In genomic region chr11:67420147-67420645, GRCh38 we compare ENCODE assay signal across 8 cellular contexts. TPM values are rescaled to one million over a fixed set of nuclear protein-coding genes. Genes with fewer than 3 reads are reported as not detected.
A peak's percentile ranks its signal among the peaks of the same experiment; 100 is the strongest.
DNase-seq lines count a peak whose midpoint lies in the region; ATAC-seq, FAIRE-seq and TF ChIP-seq lines count a peak whose summit lies in the region.

No MANE protein-coding gene starts in this region.

- H3K9me3 Mint-ChIP-seq in T-helper 1 cell treated with Interleukin-12 subunit alpha and Interleukin-12 subunit beta and Interleukin-4 antibody, amounts not matched to agents 30 μg/mL and 1 μg/mL, for 36 hours: no peaks in the 10 kb centered on the region
- H3K9me3 Mint-ChIP-seq in activated naive CD8-positive, alpha-beta T cell treated with anti-CD3 and anti-CD28 coated beads, Interleukin-2, amount 50 U/mL, for 24 hours: no peaks in the 10 kb centered on the region

- CTCF ChIA-PET in HepG2 (lab: Yijun Ruan, JAX; ENCODE audit: low intra/inter-chr PET ratio, low total read pairs): no interaction called here

- no peak for TF ChIP-seq RAD21 in HepG2 (CRISPR knock-in tag; IDR thresholded peaks at IDR 0.05)

- intact Hi-C loops in HepG2 (cut with micrococcal nuclease; ENCODE audit: unreplicated experiment): no loop called here

- no peak overlapping the region for H3K27ac Mint-ChIP-seq in T-helper 1 cell treated with Interleukin-12 subunit alpha and Interleukin-12 subunit beta and Interleukin-4 antibody, amounts not matched to agents 30 μg/mL and 1 μg/mL, for 36 hours
- peak overlapping the region; percentile 89 for H3K27ac Mint-ChIP-seq in activated naive CD8-positive, alpha-beta T cell treated with anti-CD3 and anti-CD28 coated beads, Interleukin-2, amount 50 U/mL, for 24 hours

- H2AFZ ChIP-seq in HepG2 (ENCODE audit: low read length): no peak overlapping the region

- H3K79me2 ChIP-seq in HepG2 (ENCODE audit: insufficient read depth, low read length): no peaks in the 10 kb centered on the region

- TF ChIP-seq CTCF in HepG2 (CRISPR knock-in tag; IDR thresholded peaks at IDR 0.05) (no peak), suprapubic skin (IDR thresholded peaks at IDR 0.05) (no peak), foreskin keratinocyte (conservative IDR thresholded peaks at IDR 0.05) (no peak)

- peaks cover 13% of the 10 kb centered on the region for H3K4me1 Mint-ChIP-seq in T-helper 1 cell treated with Interleukin-12 subunit alpha and Interleukin-12 subunit beta and Interleukin-4 antibody, amounts not matched to agents 30 μg/mL and 1 μg/mL, for 36 hours (ENCODE audit: low read depth)
- peaks cover 46% of the 10 kb centered on the region for H3K4me1 Mint-ChIP-seq in activated naive CD8-positive, alpha-beta T cell treated with anti-CD3 and anti-CD28 coated beads, Interleukin-2, amount 50 U/mL, for 24 hours

- H3K27ac ChIP-seq in HepG2 (ENCODE audit: extremely low read length, insufficient read depth, low read length) (no peak overlapping the region), suprapubic skin (peak overlapping the region; percentile 94), foreskin keratinocyte (no peak overlapping the region)

- ATAC-seq in activated naive CD8-positive, alpha-beta T cell treated with anti-CD3 and anti-CD28 coated beads, Interleukin-2, amount 50 U/mL, for 24 hours: no peak
- no peak for ATAC-seq in HepG2
- ATAC-seq in HG03135 (IDR thresholded peaks at IDR 0.05; ENCODE audit: unreplicated experiment): no peak
- no peak for ATAC-seq in foreskin keratinocyte

- H3K4me1 ChIP-seq in HepG2 (ENCODE audit: insufficient read depth, low read length) (peaks cover 67% of the 10 kb centered on the region), suprapubic skin (peaks cover 66% of the 10 kb centered on the region), foreskin keratinocyte (peaks cover 4% of the 10 kb centered on the region)

- TF ChIP-seq POLR2A in HepG2 (IDR thresholded peaks at IDR 0.05; ENCODE audit: insufficient read depth in 1 of 2, low read depth in 2 of 2, low read length in 2 of 2) (no peak), suprapubic skin (IDR thresholded peaks at IDR 0.05) (no peak)

- peak overlapping the region; percentile 80 for H3K4me2 ChIP-seq in HepG2 (ENCODE audit: low read depth, low read length)

- in situ Hi-C loops in HepG2 (cut with HindIII; ENCODE audit: extremely low pct_ligation_motif_present, low pct_unique_long_range_greater_than_20kb): no loop called here

- peak overlapping the region; percentile 57 for H3K9ac ChIP-seq in HepG2 (ENCODE audit: insufficient read depth, low read depth, low read length)

- H3K36me3 ChIP-seq in HepG2 (replicated peaks in 1 of 2; ENCODE audit: control insufficient read depth in 1 of 2, insufficient read depth in 2 of 2, low read length in 2 of 2) (no peaks in the 10 kb centered on the region), suprapubic skin (no peaks in the 10 kb centered on the region)

- TF ChIP-seq EP300 in HepG2 (IDR thresholded peaks at IDR 0.05; ENCODE audit: low read depth in 2 of 2, low read length in 2 of 2): no peak
- TF ChIP-seq EP300 in HepG2 (CRISPR knock-in tag; IDR thresholded peaks at IDR 0.05; ENCODE audit: borderline replicate concordance): no peak
- TF ChIP-seq EP300 in suprapubic skin (IDR thresholded peaks at IDR 0.05): no peak

- DNase-seq in T-helper 1 cell: no peak
- DNase-seq in activated naive CD8-positive, alpha-beta T cell treated with anti-CD3 and anti-CD28 coated beads, Interleukin-2, amount 50 U/mL, for 24 hours: peak; percentile 16
- DNase-seq in HepG2 (ENCODE audit: low spot score): no peak
- no peak for DNase-seq in suprapubic skin (ENCODE audit: low spot score in 2 of 2)
- DNase-seq in hippocampal formation (lab: John Stamatoyannopoulos, UW): no peak
- no peak for DNase-seq in foreskin keratinocyte

- H3K4me3 ChIP-seq in HepG2 (replicated peaks in 1 of 3; ENCODE audit: insufficient read depth in 1 of 3, low read depth in 2 of 3, low read length in 3 of 3): peak overlapping the region in 2 of 3 experiments; percentile 53 to 70; a peak in 5 of 6 replicates
- H3K4me3 ChIP-seq in suprapubic skin: peak overlapping the region; percentile 87

- peaks cover 5 to 38% of the 10 kb centered on the region in 2 experiments; a peak in 4 of 5 replicates for H3K27me3 ChIP-seq in HepG2 (ENCODE audit: control insufficient read depth in 1 of 2, insufficient read depth in 2 of 2, low read length in 2 of 2)
- H3K27me3 ChIP-seq in suprapubic skin: no peaks in the 10 kb centered on the region
- H3K27me3 ChIP-seq in foreskin keratinocyte: peaks cover 14% of the 10 kb centered on the region

- H3K27me3 Mint-ChIP-seq in T-helper 1 cell treated with Interleukin-12 subunit alpha and Interleukin-12 subunit beta and Interleukin-4 antibody, amounts not matched to agents 30 μg/mL and 1 μg/mL, for 36 hours (ENCODE audit: low read depth): peaks cover 15% of the 10 kb centered on the region
- no peaks in the 10 kb centered on the region for H3K27me3 Mint-ChIP-seq in activated naive CD8-positive, alpha-beta T cell treated with anti-CD3 and anti-CD28 coated beads, Interleukin-2, amount 50 U/mL, for 24 hours

- BruUV-seq in HepG2 (replicated peaks; lab: Mats Ljungman, UMichigan): no TSS peak

- no peaks in the 10 kb centered on the region for H3K36me3 Mint-ChIP-seq in T-helper 1 cell treated with Interleukin-12 subunit alpha and Interleukin-12 subunit beta and Interleukin-4 antibody, amounts not matched to agents 30 μg/mL and 1 μg/mL, for 36 hours (ENCODE audit: low read depth)
- H3K36me3 Mint-ChIP-seq in activated naive CD8-positive, alpha-beta T cell treated with anti-CD3 and anti-CD28 coated beads, Interleukin-2, amount 50 U/mL, for 24 hours (ENCODE audit: low read depth): no peaks in the 10 kb centered on the region

- 59% methylated on average over 4 of the region's 15 CpGs for WGBS in HepG2 (ENCODE audit: low lambda C conversion rate)
- 31% methylated on average over 6 of the region's 15 CpGs for WGBS in suprapubic skin

- POLR2A ChIA-PET in HepG2 (lab: Yijun Ruan, JAX): interaction anchor here (0.7 to 7.4 kb wide), 6 partner anchors 9 to 132 kb away, joined by 3 to 78 read pairs (median 6); partner anchors contain the start of genes AIP, PPP1CA and TBC1D10C

- no peaks in the 10 kb centered on the region for H3K9me3 ChIP-seq in HepG2 (ENCODE audit: low read length)
- no peaks in the 10 kb centered on the region for H3K9me3 ChIP-seq in suprapubic skin

- FAIRE-seq in HepG2 (lab: Jason Lieb, UNC): no peak

- peak overlapping the region; percentile 72 for H3K4me3 Mint-ChIP-seq in T-helper 1 cell treated with Interleukin-12 subunit alpha and Interleukin-12 subunit beta and Interleukin-4 antibody, amounts not matched to agents 30 μg/mL and 1 μg/mL, for 36 hours
- peak overlapping the region; percentile 83 for H3K4me3 Mint-ChIP-seq in activated naive CD8-positive, alpha-beta T cell treated with anti-CD3 and anti-CD28 coated beads, Interleukin-2, amount 50 U/mL, for 24 hours

- no peaks in the 10 kb centered on the region for H4K20me1 ChIP-seq in HepG2 (ENCODE audit: insufficient read depth, low read length)

RNA-seq across cellular contexts. Expression of gene CARNS1, which starts 4.7 kb away (rescaled TPM):
- not detected in 2 replicates for total RNA-seq in HepG2 (2016; rRNA removed; fragmentation: Illumina TruSeq; extraction: Trizol)
- not detected in 2 replicates for total RNA-seq in HepG2 (2016; cell fraction: cytosol; rRNA removed; fragmentation: Illumina TruSeq; extraction: Trizol; ENCODE audit: low read depth)
- not detected in 2 replicates for total RNA-seq in HepG2 (2016; cell fraction: insoluble cytoplasmic fraction; rRNA removed; fragmentation: Illumina TruSeq; extraction: Trizol)
- total RNA-seq in HepG2 (2016; cell fraction: membrane; rRNA removed; fragmentation: Illumina TruSeq; extraction: Trizol): not detected in 2 replicates
- total RNA-seq in HepG2 (2016; cell fraction: nucleus; rRNA removed; fragmentation: Illumina TruSeq; extraction: Trizol): not detected in 2 replicates
- polyA plus RNA-seq in HepG2 (2011; rRNA removed): 0.01 TPM in 1 of 2 replicates, not detected in the other
- polyA plus RNA-seq in HepG2 (2011; cell fraction: cytosol; rRNA removed): 0.01 TPM in 1 of 2 replicates, not detected in the other
- not detected in 2 replicates for polyA plus RNA-seq in HepG2 (2011; cell fraction: nucleus; rRNA removed)
- 0.04 TPM in 1 of 2 replicates, not detected in the other for polyA plus RNA-seq in HepG2 (2012)
- not detected in 2 replicates for polyA plus RNA-seq in HepG2 (2016; cell fraction: cytosol; fragmentation: Illumina TruSeq; extraction: Trizol; ENCODE audit: low read depth)
- not detected in 2 replicates for polyA plus RNA-seq in HepG2 (2016; cell fraction: insoluble cytoplasmic fraction; fragmentation: Illumina TruSeq; extraction: Trizol; ENCODE audit: low read depth)
- not detected in 2 replicates for polyA plus RNA-seq in HepG2 (2016; cell fraction: membrane; fragmentation: Illumina TruSeq; extraction: Trizol; ENCODE audit: low read depth)
- not detected in 2 replicates for polyA plus RNA-seq in HepG2 (2016; cell fraction: nucleus; fragmentation: Illumina TruSeq; extraction: Trizol; ENCODE audit: insufficient read depth, low read depth)
- polyA minus RNA-seq in HepG2 (2011; rRNA and poly(A)+ RNA removed; ENCODE audit: low replicate concordance): 0.05 and 0.12 TPM in 2 replicates
- not detected in 2 replicates for polyA minus RNA-seq in HepG2 (2011; cell fraction: cytosol; rRNA and poly(A)+ RNA removed)
- not detected in 2 replicates for polyA minus RNA-seq in HepG2 (2011; cell fraction: nucleus; rRNA and poly(A)+ RNA removed)
- total RNA-seq in suprapubic skin: under 1 TPM; 0.21 to 0.94 (median 0.74) TPM
- not detected in 2 replicates for total RNA-seq in foreskin keratinocyte
- 0.01 TPM in 1 of 2 replicates, not detected in the other for polyA plus RNA-seq in foreskin keratinocyte

RNA-seq across cellular contexts. Expression of gene RPS6KB2, which starts 8.1 kb away (rescaled TPM):
- total RNA-seq in HepG2 (2016; rRNA removed; fragmentation: Illumina TruSeq; extraction: Trizol) (35.3 and 54.8 TPM in 2 replicates), suprapubic skin (100 to 1,000 TPM; 147 to 193 (median 158) TPM), foreskin keratinocyte (68.8 and 76.4 TPM in 2 replicates)
- total RNA-seq in HepG2 (2016; cell fraction: cytosol; rRNA removed; fragmentation: Illumina TruSeq; extraction: Trizol; ENCODE audit: low read depth): 168 and 174 TPM in 2 replicates
- total RNA-seq in HepG2 (2016; cell fraction: insoluble cytoplasmic fraction; rRNA removed; fragmentation: Illumina TruSeq; extraction: Trizol): 32.3 and 55.5 TPM in 2 replicates
- 208 and 210 TPM in 2 replicates for total RNA-seq in HepG2 (2016; cell fraction: membrane; rRNA removed; fragmentation: Illumina TruSeq; extraction: Trizol)
- 30.9 and 37.1 TPM in 2 replicates for total RNA-seq in HepG2 (2016; cell fraction: nucleus; rRNA removed; fragmentation: Illumina TruSeq; extraction: Trizol)
- polyA plus RNA-seq in HepG2 (2011; rRNA removed) (52.9 and 59.2 TPM in 2 replicates), foreskin keratinocyte (77.5 and 91.5 TPM in 2 replicates)
- polyA plus RNA-seq in HepG2 (2011; cell fraction: cytosol; rRNA removed): 53.5 and 73.0 TPM in 2 replicates
- polyA plus RNA-seq in HepG2 (2011; cell fraction: nucleus; rRNA removed): 93.3 and 107 TPM in 2 replicates
- polyA plus RNA-seq in HepG2 (2012): 29.0 and 33.0 TPM in 2 replicates
- 249 TPM in 2 replicates for polyA plus RNA-seq in HepG2 (2016; cell fraction: cytosol; fragmentation: Illumina TruSeq; extraction: Trizol; ENCODE audit: low read depth)
- polyA plus RNA-seq in HepG2 (2016; cell fraction: insoluble cytoplasmic fraction; fragmentation: Illumina TruSeq; extraction: Trizol; ENCODE audit: low read depth): 40.0 and 51.3 TPM in 2 replicates
- 229 and 244 TPM in 2 replicates for polyA plus RNA-seq in HepG2 (2016; cell fraction: membrane; fragmentation: Illumina TruSeq; extraction: Trizol; ENCODE audit: low read depth)
- 58.6 and 65.2 TPM in 2 replicates for polyA plus RNA-seq in HepG2 (2016; cell fraction: nucleus; fragmentation: Illumina TruSeq; extraction: Trizol; ENCODE audit: insufficient read depth, low read depth)
- polyA minus RNA-seq in HepG2 (2011; rRNA and poly(A)+ RNA removed; ENCODE audit: low replicate concordance): 70.8 and 120 TPM in 2 replicates
- polyA minus RNA-seq in HepG2 (2011; cell fraction: cytosol; rRNA and poly(A)+ RNA removed): 23.5 and 24.7 TPM in 2 replicates
- polyA minus RNA-seq in HepG2 (2011; cell fraction: nucleus; rRNA and poly(A)+ RNA removed): 27.9 and 33.3 TPM in 2 replicates

RNA-seq across cellular contexts. Expression of gene TBC1D10C, which starts 16.3 kb away (rescaled TPM):
- total RNA-seq in HepG2 (2016; rRNA removed; fragmentation: Illumina TruSeq; extraction: Trizol) (0.81 and 1.0 TPM in 2 replicates), suprapubic skin (under 1 TPM; 0.26 to 0.64 (median 0.52) TPM), foreskin keratinocyte (not detected in 2 replicates)
- total RNA-seq in HepG2 (2016; cell fraction: cytosol; rRNA removed; fragmentation: Illumina TruSeq; extraction: Trizol; ENCODE audit: low read depth): 0.44 and 0.81 TPM in 2 replicates
- total RNA-seq in HepG2 (2016; cell fraction: insoluble cytoplasmic fraction; rRNA removed; fragmentation: Illumina TruSeq; extraction: Trizol): 0.92 and 1.1 TPM in 2 replicates
- total RNA-seq in HepG2 (2016; cell fraction: membrane; rRNA removed; fragmentation: Illumina TruSeq; extraction: Trizol): 0.45 and 0.59 TPM in 2 replicates
- total RNA-seq in HepG2 (2016; cell fraction: nucleus; rRNA removed; fragmentation: Illumina TruSeq; extraction: Trizol): 0.50 and 0.84 TPM in 2 replicates
- polyA plus RNA-seq in HepG2 (2011; rRNA removed) (1.8 and 2.8 TPM in 2 replicates), foreskin keratinocyte (not detected in 2 replicates)
- polyA plus RNA-seq in HepG2 (2011; cell fraction: cytosol; rRNA removed): 1.3 and 2.7 TPM in 2 replicates
- polyA plus RNA-seq in HepG2 (2011; cell fraction: nucleus; rRNA removed): 26.5 and 39.6 TPM in 2 replicates
- 0.97 and 2.1 TPM in 2 replicates for polyA plus RNA-seq in HepG2 (2012)
- polyA plus RNA-seq in HepG2 (2016; cell fraction: cytosol; fragmentation: Illumina TruSeq; extraction: Trizol; ENCODE audit: low read depth): 0.19 and 0.28 TPM in 2 replicates
- 0.60 and 1.1 TPM in 2 replicates for polyA plus RNA-seq in HepG2 (2016; cell fraction: insoluble cytoplasmic fraction; fragmentation: Illumina TruSeq; extraction: Trizol; ENCODE audit: low read depth)
- polyA plus RNA-seq in HepG2 (2016; cell fraction: membrane; fragmentation: Illumina TruSeq; extraction: Trizol; ENCODE audit: low read depth): 0.57 and 0.73 TPM in 2 replicates
- polyA plus RNA-seq in HepG2 (2016; cell fraction: nucleus; fragmentation: Illumina TruSeq; extraction: Trizol; ENCODE audit: insufficient read depth, low read depth): 2.9 and 3.4 TPM in 2 replicates
- 2.2 TPM in 1 of 2 replicates, not detected in the other for polyA minus RNA-seq in HepG2 (2011; rRNA and poly(A)+ RNA removed; ENCODE audit: low replicate concordance)
- 0.59 and 0.88 TPM in 2 replicates for polyA minus RNA-seq in HepG2 (2011; cell fraction: cytosol; rRNA and poly(A)+ RNA removed)
- polyA minus RNA-seq in HepG2 (2011; cell fraction: nucleus; rRNA and poly(A)+ RNA removed): 2.3 and 3.4 TPM in 2 replicates

RNA-seq across cellular contexts. Expression of gene PTPRCAP, which starts 17.3 kb away (rescaled TPM):
- total RNA-seq in HepG2 (2016; rRNA removed; fragmentation: Illumina TruSeq; extraction: Trizol): 0.46 and 0.60 TPM in 2 replicates
- not detected in 2 replicates for total RNA-seq in HepG2 (2016; cell fraction: cytosol; rRNA removed; fragmentation: Illumina TruSeq; extraction: Trizol; ENCODE audit: low read depth)
- 0.19 and 0.25 TPM in 2 replicates for total RNA-seq in HepG2 (2016; cell fraction: insoluble cytoplasmic fraction; rRNA removed; fragmentation: Illumina TruSeq; extraction: Trizol)
- not detected in 2 replicates for total RNA-seq in HepG2 (2016; cell fraction: membrane; rRNA removed; fragmentation: Illumina TruSeq; extraction: Trizol)
- 0.40 and 0.53 TPM in 2 replicates for total RNA-seq in HepG2 (2016; cell fraction: nucleus; rRNA removed; fragmentation: Illumina TruSeq; extraction: Trizol)
- 0.56 and 0.70 TPM in 2 replicates for polyA plus RNA-seq in HepG2 (2011; rRNA removed)
- 0.08 and 0.63 TPM in 2 replicates for polyA plus RNA-seq in HepG2 (2011; cell fraction: cytosol; rRNA removed)
- polyA plus RNA-seq in HepG2 (2011; cell fraction: nucleus; rRNA removed): 12.4 and 18.9 TPM in 2 replicates
- 0.19 TPM in 1 of 2 replicates, not detected in the other for polyA plus RNA-seq in HepG2 (2012)
- polyA plus RNA-seq in HepG2 (2016; cell fraction: cytosol; fragmentation: Illumina TruSeq; extraction: Trizol; ENCODE audit: low read depth): 0.18 TPM in 1 of 2 replicates, not detected in the other
- 0.21 and 0.26 TPM in 2 replicates for polyA plus RNA-seq in HepG2 (2016; cell fraction: insoluble cytoplasmic fraction; fragmentation: Illumina TruSeq; extraction: Trizol; ENCODE audit: low read depth)
- 0.16 TPM in 1 of 2 replicates, not detected in the other for polyA plus RNA-seq in HepG2 (2016; cell fraction: membrane; fragmentation: Illumina TruSeq; extraction: Trizol; ENCODE audit: low read depth)
- polyA plus RNA-seq in HepG2 (2016; cell fraction: nucleus; fragmentation: Illumina TruSeq; extraction: Trizol; ENCODE audit: insufficient read depth, low read depth): 1.9 and 2.3 TPM in 2 replicates
- polyA minus RNA-seq in HepG2 (2011; rRNA and poly(A)+ RNA removed; ENCODE audit: low replicate concordance): 0.58 and 1.1 TPM in 2 replicates
- not detected in 2 replicates for polyA minus RNA-seq in HepG2 (2011; cell fraction: cytosol; rRNA and poly(A)+ RNA removed)
- polyA minus RNA-seq in HepG2 (2011; cell fraction: nucleus; rRNA and poly(A)+ RNA removed): 0.90 and 0.99 TPM in 2 replicates
- total RNA-seq in suprapubic skin: 1 to 10 TPM in 2 of 4 donors, under 1 TPM in 2; 0.59 to 4.3 (median 2.0) TPM
- total RNA-seq in foreskin keratinocyte: 0.32 and 0.61 TPM in 2 replicates
- polyA plus RNA-seq in foreskin keratinocyte: 0.29 and 0.69 TPM in 2 replicates

RNA-seq across cellular contexts. Expression of gene PPP1CA, which starts 18.5 kb away (rescaled TPM):
- total RNA-seq in HepG2 (2016; rRNA removed; fragmentation: Illumina TruSeq; extraction: Trizol) (170 and 188 TPM in 2 replicates), suprapubic skin (100 to 1,000 TPM in 3 of 4 donors, 10 to 100 TPM in 1; 75.6 to 158 (median 121) TPM), foreskin keratinocyte (205 and 207 TPM in 2 replicates)
- 49.0 and 62.5 TPM in 2 replicates for total RNA-seq in HepG2 (2016; cell fraction: cytosol; rRNA removed; fragmentation: Illumina TruSeq; extraction: Trizol; ENCODE audit: low read depth)
- 171 and 181 TPM in 2 replicates for total RNA-seq in HepG2 (2016; cell fraction: insoluble cytoplasmic fraction; rRNA removed; fragmentation: Illumina TruSeq; extraction: Trizol)
- total RNA-seq in HepG2 (2016; cell fraction: membrane; rRNA removed; fragmentation: Illumina TruSeq; extraction: Trizol): 78.0 and 95.5 TPM in 2 replicates
- 66.5 and 72.2 TPM in 2 replicates for total RNA-seq in HepG2 (2016; cell fraction: nucleus; rRNA removed; fragmentation: Illumina TruSeq; extraction: Trizol)
- polyA plus RNA-seq in HepG2 (2011; rRNA removed) (149 and 173 TPM in 2 replicates), foreskin keratinocyte (235 and 239 TPM in 2 replicates)
- polyA plus RNA-seq in HepG2 (2011; cell fraction: cytosol; rRNA removed): 212 and 274 TPM in 2 replicates
- polyA plus RNA-seq in HepG2 (2011; cell fraction: nucleus; rRNA removed): 137 and 147 TPM in 2 replicates
- polyA plus RNA-seq in HepG2 (2012): 91.5 and 93.8 TPM in 2 replicates
- polyA plus RNA-seq in HepG2 (2016; cell fraction: cytosol; fragmentation: Illumina TruSeq; extraction: Trizol; ENCODE audit: low read depth): 58.1 and 67.4 TPM in 2 replicates
- polyA plus RNA-seq in HepG2 (2016; cell fraction: insoluble cytoplasmic fraction; fragmentation: Illumina TruSeq; extraction: Trizol; ENCODE audit: low read depth): 192 and 207 TPM in 2 replicates
- 72.5 and 83.6 TPM in 2 replicates for polyA plus RNA-seq in HepG2 (2016; cell fraction: membrane; fragmentation: Illumina TruSeq; extraction: Trizol; ENCODE audit: low read depth)
- 110 and 123 TPM in 2 replicates for polyA plus RNA-seq in HepG2 (2016; cell fraction: nucleus; fragmentation: Illumina TruSeq; extraction: Trizol; ENCODE audit: insufficient read depth, low read depth)
- 209 and 295 TPM in 2 replicates for polyA minus RNA-seq in HepG2 (2011; rRNA and poly(A)+ RNA removed; ENCODE audit: low replicate concordance)
- 83.6 and 84.9 TPM in 2 replicates for polyA minus RNA-seq in HepG2 (2011; cell fraction: cytosol; rRNA and poly(A)+ RNA removed)
- 31.7 and 34.7 TPM in 2 replicates for polyA minus RNA-seq in HepG2 (2011; cell fraction: nucleus; rRNA and poly(A)+ RNA removed)
